ENCODE assay signal across 8 cellular contexts in genomic region chr2:46915811-46916630, GRCh38. TPM values are rescaled to one million over a fixed set of nuclear protein-coding genes. Genes with fewer than 3 reads are reported as not detected.
A peak's percentile ranks its signal among the peaks of the same experiment; 100 is the strongest.
DNase-seq lines count a peak whose midpoint lies in the region; ATAC-seq and TF ChIP-seq lines count a peak whose summit lies in the region.

No MANE protein-coding gene starts in this region.

- H3K4me3 ChIP-seq in DND-41 (ENCODE audit: low read depth in 1 of 2, low read length in 2 of 2) = peak overlapping the region; percentile 70 to 79
- H3K4me3 ChIP-seq in Panc1 (ENCODE audit: low read depth in 2 of 2, low read length in 2 of 2) = peak overlapping the region; percentile 74 to 77
- H3K4me3 ChIP-seq in fibroblast of lung (replicated peaks in 1 of 4; ENCODE audit: control extremely low read depth in 1 of 4, insufficient read depth in 1 of 4, low read depth in 3 of 4, low read length in 4 of 4) = peak overlapping the region; percentile 82 to 88 (median 84)
- peak overlapping the region; percentile 94 for H3K4me3 ChIP-seq in naive thymus-derived CD4-positive, alpha-beta T cell (ENCODE audit: low read length)

- TSS peak; percentile 86 for BruUV-seq in Panc1 (replicated peaks; lab: Mats Ljungman, UMichigan)

- H3K27me3 Mint-ChIP-seq in activated T-helper 1 cell treated with anti-CD3 and anti-CD28 coated beads, Interleukin-12 subunit alpha, Interleukin-12 subunit beta, Interleukin-2, Interleukin-4 antibody, amounts not matched to agents 30 ng/mL and 10 ng/mL and 1 ng/mL, durations not matched to agents 14 hours and 24 hours and 36 hours (ENCODE audit: insufficient read depth) = no peaks in the 10 kb centered on the region
- H3K27me3 Mint-ChIP-seq in naive thymus-derived CD4-positive, alpha-beta T cell = no peaks in the 10 kb centered on the region
- H3K27me3 Mint-ChIP-seq in stimulated activated memory B cell treated with anti-CD40 and anti-IgM and Interleukin-4, amounts not matched to agents 10 μg/mL and 1 μg/mL and 100 μg/mL, for 72 hours = no peaks in the 10 kb centered on the region

- no peaks in the 10 kb centered on the region for H3K27me3 ChIP-seq in DND-41 (ENCODE audit: insufficient read depth, low read length, poor library complexity)
- no peaks in the 10 kb centered on the region for H3K27me3 ChIP-seq in Panc1 (ENCODE audit: control insufficient read depth, insufficient read depth, low read length)
- H3K27me3 ChIP-seq in fibroblast of lung (ENCODE audit: control insufficient read depth, insufficient read depth, low read length) = no peaks in the 10 kb centered on the region
- no peaks in the 10 kb centered on the region for H3K27me3 ChIP-seq in naive thymus-derived CD4-positive, alpha-beta T cell (ENCODE audit: control insufficient read depth in 2 of 2, insufficient read depth in 2 of 2, low read length in 2 of 2)

- H3K4me2 ChIP-seq in DND-41 (ENCODE audit: insufficient read depth, low read length) (peak overlapping the region; percentile 92), fibroblast of lung (ENCODE audit: extremely low read depth, insufficient read depth, low read length) (peak overlapping the region; percentile 97)

- H3K4me1 ChIP-seq in DND-41 (ENCODE audit: insufficient read depth, low read length) = peaks cover 55% of the 10 kb centered on the region
- H3K4me1 ChIP-seq in Panc1 (ENCODE audit: control insufficient read depth, insufficient read depth, low read length) = peaks cover 22% of the 10 kb centered on the region
- peaks cover 13% of the 10 kb centered on the region for H3K4me1 ChIP-seq in fibroblast of lung (ENCODE audit: control insufficient read depth, extremely low read depth, insufficient read depth, low read length)
- H3K4me1 ChIP-seq in naive thymus-derived CD4-positive, alpha-beta T cell (ENCODE audit: control insufficient read depth in 2 of 2, insufficient read depth in 2 of 2, low read length in 2 of 2) = peaks cover 22 to 26% of the 10 kb centered on the region in 2 donors

- H3K4me1 Mint-ChIP-seq in activated T-helper 1 cell treated with anti-CD3 and anti-CD28 coated beads, Interleukin-12 subunit alpha, Interleukin-12 subunit beta, Interleukin-2, Interleukin-4 antibody, amounts not matched to agents 30 ng/mL and 10 ng/mL and 1 ng/mL, durations not matched to agents 14 hours and 24 hours and 36 hours (ENCODE audit: low read depth) = peaks cover 43% of the 10 kb centered on the region
- peaks cover 34 to 67% (median 52%) of the 10 kb centered on the region in 7 donors for H3K4me1 Mint-ChIP-seq in naive thymus-derived CD4-positive, alpha-beta T cell
- peaks cover 50% of the 10 kb centered on the region for H3K4me1 Mint-ChIP-seq in stimulated activated memory B cell treated with anti-CD40 and anti-IgM and Interleukin-4, amounts not matched to agents 10 μg/mL and 1 μg/mL and 100 μg/mL, for 72 hours

- peaks cover 12% of the 10 kb centered on the region for H3K36me3 Mint-ChIP-seq in activated T-helper 1 cell treated with anti-CD3 and anti-CD28 coated beads, Interleukin-12 subunit alpha, Interleukin-12 subunit beta, Interleukin-2, Interleukin-4 antibody, amounts not matched to agents 30 ng/mL and 10 ng/mL and 1 ng/mL, durations not matched to agents 14 hours and 24 hours and 36 hours (ENCODE audit: low read depth)
- peaks cover 0 to 11% (median 4%) of the 10 kb centered on the region in 5 donors for H3K36me3 Mint-ChIP-seq in naive thymus-derived CD4-positive, alpha-beta T cell
- peaks cover 11% of the 10 kb centered on the region for H3K36me3 Mint-ChIP-seq in stimulated activated memory B cell treated with anti-CD40 and anti-IgM and Interleukin-4, amounts not matched to agents 10 μg/mL and 1 μg/mL and 100 μg/mL, for 72 hours

- peak overlapping the region; percentile 96 for H3K4me3 Mint-ChIP-seq in activated T-helper 1 cell treated with anti-CD3 and anti-CD28 coated beads, Interleukin-12 subunit alpha, Interleukin-12 subunit beta, Interleukin-2, Interleukin-4 antibody, amounts not matched to agents 30 ng/mL and 10 ng/mL and 1 ng/mL, durations not matched to agents 14 hours and 24 hours and 36 hours
- peak overlapping the region; percentile 86 to 98 (median 93) for H3K4me3 Mint-ChIP-seq in naive thymus-derived CD4-positive, alpha-beta T cell
- peak overlapping the region; percentile 83 for H3K4me3 Mint-ChIP-seq in stimulated activated memory B cell treated with anti-CD40 and anti-IgM and Interleukin-4, amounts not matched to agents 10 μg/mL and 1 μg/mL and 100 μg/mL, for 72 hours

- H2AFZ ChIP-seq in DND-41 (ENCODE audit: low read depth, low read length) = peak overlapping the region; percentile 89
- peak overlapping the region; percentile 89 for H2AFZ ChIP-seq in fibroblast of lung (ENCODE audit: low read length)

- ATAC-seq in DND-41 (ENCODE audit: insufficient read depth, low read depth) (peak; percentile 84), GM21737 (IDR thresholded peaks at IDR 0.05; ENCODE audit: unreplicated experiment) (peak; percentile 77), Panc1 (peak; percentile 97)
- peak; percentile 91 for ATAC-seq in naive thymus-derived CD4-positive, alpha-beta T cell
- peak; percentile 97 for ATAC-seq in stimulated activated memory B cell treated with anti-CD40 and anti-IgM and Interleukin-4, amounts not matched to agents 10 μg/mL and 1 μg/mL and 100 μg/mL, for 72 hours

- CTCF ChIA-PET in Panc1 (lab: Charles Lee) = interaction anchor here (0.6 to 1.4 kb wide), 2 partner anchors 407 to 429 kb away, joined by 3 read pairs; no protein-coding TSS in a partner anchor
- CTCF ChIA-PET in naive thymus-derived CD4-positive, alpha-beta T cell (lab: Charles Lee) = interaction anchor here (0.6 to 1.3 kb wide), 6 partner anchors 20 to 408 kb away, joined by 3 to 5 read pairs (median 3); no protein-coding TSS in a partner anchor

- H3K27ac ChIP-seq in DND-41 (ENCODE audit: low read length) (peak overlapping the region; percentile 87), Panc1 (ENCODE audit: low read length) (peak overlapping the region; percentile 90), fibroblast of lung (ENCODE audit: insufficient read depth, low read length) (peak overlapping the region; percentile 98)
- peak overlapping the region; percentile 98 for H3K27ac ChIP-seq in naive thymus-derived CD4-positive, alpha-beta T cell (ENCODE audit: low read depth, low read length)

- H3K36me3 ChIP-seq in DND-41 (ENCODE audit: insufficient read depth, low read length) (peaks cover 13% of the 10 kb centered on the region), Panc1 (ENCODE audit: control insufficient read depth, insufficient read depth, low read length) (peaks cover 5% of the 10 kb centered on the region; the same call in 1 of the 2 replicates), fibroblast of lung (ENCODE audit: control insufficient read depth, insufficient read depth, low read length) (peaks cover 4% of the 10 kb centered on the region)
- peaks cover 0 to 8% (median 0%) of the 10 kb centered on the region in 3 experiments for H3K36me3 ChIP-seq in naive thymus-derived CD4-positive, alpha-beta T cell (ENCODE audit: control insufficient read depth in 2 of 3, insufficient read depth in 3 of 3, low read length in 3 of 3)

- peaks cover 81% of the 10 kb centered on the region for H3K79me2 ChIP-seq in DND-41 (ENCODE audit: insufficient read depth, low read length)
- H3K79me2 ChIP-seq in fibroblast of lung (ENCODE audit: control insufficient read depth, insufficient read depth, low read length) = peaks cover 48% of the 10 kb centered on the region

- in situ Hi-C loops in KBM-7 (cut with MboI; ENCODE audit: low pct_unique_long_range_greater_than_20kb, low sequenced_read_pairs) = no loop called here
- in situ Hi-C loops in Panc1 (cut with HindIII; ENCODE audit: low pct_unique_long_range_greater_than_20kb, low sequenced_read_pairs) = no loop called here

- no peak for TF ChIP-seq CTCF in DND-41 (IDR thresholded peaks at IDR 0.05; ENCODE audit: borderline replicate concordance, extremely low read depth, low read length, poor library complexity, severe bottlenecking)
- no peak for TF ChIP-seq CTCF in Panc1 (IDR thresholded peaks at IDR 0.05)
- TF ChIP-seq CTCF in fibroblast of lung (conservative IDR thresholded peaks at IDR 0.05 in 1 of 2, IDR thresholded peaks at IDR 0.05 in 1 of 2; ENCODE audit: low read depth in 1 of 2, low read length in 2 of 2) = no peak

- H4K20me1 ChIP-seq in DND-41 (ENCODE audit: insufficient read depth, low read length) (peaks cover 23% of the 10 kb centered on the region), fibroblast of lung (ENCODE audit: control insufficient read depth, extremely low read depth, insufficient read depth, low read length) (no peaks in the 10 kb centered on the region)

- intact Hi-C loops in Panc1 (cut with micrococcal nuclease; ENCODE audit: unreplicated experiment) = no loop called here
- intact Hi-C loops in activated T-helper 1 cell treated with anti-CD3 and anti-CD28 coated beads, Interleukin-12 subunit alpha, Interleukin-12 subunit beta, Interleukin-2, Interleukin-4 antibody, amounts not matched to agents 30 ng/mL and 10 ng/mL and 1 ng/mL, durations not matched to agents 14 hours and 24 hours and 36 hours (cut with micrococcal nuclease) = loop anchor here (1.0 to 5.0 kb wide), 5 partner anchors 28 to 867 kb away; partner anchors contain the start of genes MSH2 and MSH6
- intact Hi-C loops in naive thymus-derived CD4-positive, alpha-beta T cell (cut with micrococcal nuclease) = loop anchor here (1.0 to 10.0 kb wide), 8 partner anchors 26 to 1265 kb away; partner anchors contain the start of genes FBXO11 (in 2 of the 2), MSH2 (in 2 of the 2), MSH6 (in 2 of the 2) and PRKCE (in 1 of the 2)

- H3K9me3 ChIP-seq in DND-41 (ENCODE audit: insufficient read depth, low read length, severe bottlenecking) (no peaks in the 10 kb centered on the region), Panc1 (ENCODE audit: control insufficient read depth, insufficient read depth, low read depth, low read length) (no peaks in the 10 kb centered on the region), fibroblast of lung (ENCODE audit: control insufficient read depth, insufficient read depth, low read depth, low read length) (no peaks in the 10 kb centered on the region)
- no peaks in the 10 kb centered on the region for H3K9me3 ChIP-seq in naive thymus-derived CD4-positive, alpha-beta T cell (ENCODE audit: control insufficient read depth in 2 of 3, low read length in 3 of 3)

- peak overlapping the region; percentile 88 for H3K27ac Mint-ChIP-seq in activated T-helper 1 cell treated with anti-CD3 and anti-CD28 coated beads, Interleukin-12 subunit alpha, Interleukin-12 subunit beta, Interleukin-2, Interleukin-4 antibody, amounts not matched to agents 30 ng/mL and 10 ng/mL and 1 ng/mL, durations not matched to agents 14 hours and 24 hours and 36 hours
- H3K27ac Mint-ChIP-seq in naive thymus-derived CD4-positive, alpha-beta T cell = peak overlapping the region; percentile 80 to 97 (median 90)
- H3K27ac Mint-ChIP-seq in stimulated activated memory B cell treated with anti-CD40 and anti-IgM and Interleukin-4, amounts not matched to agents 10 μg/mL and 1 μg/mL and 100 μg/mL, for 72 hours = peak overlapping the region; percentile 71

- DNase-seq in DND-41 = peak; percentile 84
- DNase-seq in KBM-7 = peak; percentile 90
- DNase-seq in Panc1 (ENCODE audit: low read depth, low spot score) = peak; percentile 81
- peak; percentile 76 for DNase-seq in activated T-helper 1 cell treated with anti-CD3 and anti-CD28 coated beads, Interleukin-12 subunit alpha, Interleukin-12 subunit beta, Interleukin-2, Interleukin-4 antibody, amounts not matched to agents 30 ng/mL and 10 ng/mL and 1 ng/mL, durations not matched to agents 14 hours and 24 hours and 36 hours (ENCODE audit: low spot score)
- DNase-seq in fibroblast of lung (ENCODE audit: low read depth in 2 of 2) = peak; percentile 88 to 89
- peak; percentile 80 to 90 (median 86) for DNase-seq in naive thymus-derived CD4-positive, alpha-beta T cell

- peak overlapping the region; percentile 95 for H3K9ac ChIP-seq in DND-41 (ENCODE audit: low read depth, low read length)
- peak overlapping the region; percentile 97 for H3K9ac ChIP-seq in fibroblast of lung (ENCODE audit: insufficient read depth, low read length)

- POLR2A ChIA-PET in Panc1 (lab: Charles Lee) = interaction anchor here (0.6 to 1.2 kb wide), 6 partner anchors 19 to 254 kb away, joined by 3 to 22 read pairs (median 9); no protein-coding TSS in a partner anchor
- POLR2A ChIA-PET in naive thymus-derived CD4-positive, alpha-beta T cell (lab: Charles Lee) = interaction anchor here (0.8 to 1.8 kb wide), 2 partner anchors 14 to 69 kb away, joined by 4 to 5 read pairs; no protein-coding TSS in a partner anchor

- no peaks in the 10 kb centered on the region for H3K9me3 Mint-ChIP-seq in activated T-helper 1 cell treated with anti-CD3 and anti-CD28 coated beads, Interleukin-12 subunit alpha, Interleukin-12 subunit beta, Interleukin-2, Interleukin-4 antibody, amounts not matched to agents 30 ng/mL and 10 ng/mL and 1 ng/mL, durations not matched to agents 14 hours and 24 hours and 36 hours
- no peaks in the 10 kb centered on the region for H3K9me3 Mint-ChIP-seq in naive thymus-derived CD4-positive, alpha-beta T cell
- no peaks in the 10 kb centered on the region for H3K9me3 Mint-ChIP-seq in stimulated activated memory B cell treated with anti-CD40 and anti-IgM and Interleukin-4, amounts not matched to agents 10 μg/mL and 1 μg/mL and 100 μg/mL, for 72 hours

RNA-seq across cellular contexts. Expression of gene MCFD2, which starts 0.4 kb away (rescaled TPM):
- 84.9 TPM for total RNA-seq in Panc1 (2021; ENCODE audit: unreplicated experiment)
- polyA plus RNA-seq in Panc1 (2012; ENCODE audit: insufficient read length) = 49.7 TPM
- 48.8 and 51.0 TPM in 2 replicates for total RNA-seq in activated T-helper 1 cell treated with anti-CD3 and anti-CD28 coated beads, Interleukin-12 subunit alpha, Interleukin-12 subunit beta, Interleukin-2, Interleukin-4 antibody, amounts not matched to agents 30 ng/mL and 10 ng/mL and 1 ng/mL, durations not matched to agents 14 hours and 24 hours and 36 hours
- 145 and 151 TPM in 2 replicates for total RNA-seq in fibroblast of lung
- polyA plus RNA-seq in fibroblast of lung = 231 and 328 TPM in 2 replicates
- 131 and 161 TPM in 2 replicates for polyA plus RNA-seq in fibroblast of lung (2012)
- polyA minus RNA-seq in fibroblast of lung (ENCODE audit: low replicate concordance) = 80.1 and 106 TPM in 2 replicates
- 10 to 100 TPM; 28.4 to 50.4 (median 47.6) TPM for total RNA-seq in naive thymus-derived CD4-positive, alpha-beta T cell
- polyA plus RNA-seq in naive thymus-derived CD4-positive, alpha-beta T cell = 10 to 100 TPM; 28.8 to 32.2 TPM

RNA-seq across cellular contexts. Expression of gene TTC7A, which starts 25.0 kb away (rescaled TPM):
- 11.9 TPM for total RNA-seq in Panc1 (2021; ENCODE audit: unreplicated experiment)
- polyA plus RNA-seq in Panc1 (2012; ENCODE audit: insufficient read length) = 12.5 TPM
- 72.5 and 77.2 TPM in 2 replicates for total RNA-seq in activated T-helper 1 cell treated with anti-CD3 and anti-CD28 coated beads, Interleukin-12 subunit alpha, Interleukin-12 subunit beta, Interleukin-2, Interleukin-4 antibody, amounts not matched to agents 30 ng/mL and 10 ng/mL and 1 ng/mL, durations not matched to agents 14 hours and 24 hours and 36 hours
- 18.5 and 27.2 TPM in 2 replicates for total RNA-seq in fibroblast of lung
- 11.6 and 21.1 TPM in 2 replicates for polyA plus RNA-seq in fibroblast of lung
- polyA plus RNA-seq in fibroblast of lung (2012) = 13.6 and 23.2 TPM in 2 replicates
- 33.7 and 37.0 TPM in 2 replicates for polyA minus RNA-seq in fibroblast of lung (ENCODE audit: low replicate concordance)
- total RNA-seq in naive thymus-derived CD4-positive, alpha-beta T cell = 10 to 100 TPM; 35.6 to 93.5 (median 43.6) TPM
- polyA plus RNA-seq in naive thymus-derived CD4-positive, alpha-beta T cell = 10 to 100 TPM in 1 of 2 donors, 1 to 10 TPM in 1; 6.7 to 13.9 TPM

Comparison
In these comparisons a context has a peak if more than half of its experiments do, and no peak if none do; other contexts are left out.
1. Peak in every context shown above with its lines: DNase-seq, ATAC-seq, H3K4me3 ChIP-seq and H3K27ac ChIP-seq.